2 cellular contexts compared by ENCODE assay signal in the genomic region with DNA sequence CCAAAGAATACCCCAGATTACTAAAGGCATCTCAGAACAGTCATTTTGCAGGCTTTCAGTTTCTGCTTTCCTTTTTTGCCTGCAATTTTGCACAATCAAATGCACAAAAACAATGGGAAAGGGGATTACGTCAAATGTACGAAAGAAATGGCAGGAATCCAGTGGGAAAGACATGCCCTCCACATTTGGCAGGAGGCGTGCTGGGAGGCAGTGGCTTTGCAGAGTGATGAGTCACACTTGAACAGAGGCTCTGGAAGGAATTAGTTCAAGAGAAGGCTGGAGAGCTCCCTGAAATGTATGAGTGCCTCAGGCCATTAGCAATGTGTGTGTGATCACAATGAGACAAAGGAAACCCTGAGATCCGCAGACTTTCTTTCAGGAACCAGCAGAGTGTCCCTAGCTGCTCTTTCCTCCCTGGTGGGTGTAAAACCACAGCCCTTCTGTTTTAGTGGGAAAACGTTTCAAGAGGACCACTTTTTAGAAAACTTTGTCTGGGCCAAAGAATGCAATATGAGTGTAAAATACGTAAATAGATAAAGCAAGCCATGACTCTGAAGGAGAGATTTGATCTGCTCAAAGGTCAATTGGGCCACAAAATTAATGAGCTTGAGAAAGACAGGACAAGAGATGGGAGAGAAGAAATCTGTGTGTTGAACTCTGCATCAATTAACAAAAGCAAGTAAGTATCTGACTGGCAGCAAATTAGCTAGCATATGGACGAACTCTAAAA.
TF ChIP-seq lines count a peak whose summit lies in the region.

No MANE protein-coding gene starts in this region.

TF ChIP-seq in IMR-90, 13 proteins besides CTCF, POLR2A, EP300 and RAD21:
- TF ChIP-seq MXI1 (IDR thresholded peaks at IDR 0.05; ENCODE audit: borderline replicate concordance, low read depth, low read length) (peak; percentile 83; the same call in 1 of the 2 replicates), CEBPB (IDR thresholded peaks at IDR 0.05; ENCODE audit: low read depth, low read length) (peak; percentile 84), FOS (IDR thresholded peaks at IDR 0.05; ENCODE audit: low read depth, low read length) (peak; percentile 87), NFE2L2 (IDR thresholded peaks at IDR 0.05; ENCODE audit: low read depth, low read length) (0 out of 2 replicates have a peak, but pooled peaks have one; percentile 33), BHLHE40 (IDR thresholded peaks at IDR 0.05; ENCODE audit: low read depth, low read length) (peak; percentile 70), CHD1 (IDR thresholded peaks at IDR 0.05; ENCODE audit: low read depth, low read length) (no peak)

TF ChIP-seq in SK-N-SH treated with all-trans-retinoic acid at 6 μM for 48 hours, 23 proteins besides CTCF, POLR2A, EP300 and RAD21:
- TF ChIP-seq CSDC2 (CRISPR knock-in tag; IDR thresholded peaks at IDR 0.05) = peak; percentile 89; the same call in 1 of the 2 replicates
- TF ChIP-seq, protein P1, sequence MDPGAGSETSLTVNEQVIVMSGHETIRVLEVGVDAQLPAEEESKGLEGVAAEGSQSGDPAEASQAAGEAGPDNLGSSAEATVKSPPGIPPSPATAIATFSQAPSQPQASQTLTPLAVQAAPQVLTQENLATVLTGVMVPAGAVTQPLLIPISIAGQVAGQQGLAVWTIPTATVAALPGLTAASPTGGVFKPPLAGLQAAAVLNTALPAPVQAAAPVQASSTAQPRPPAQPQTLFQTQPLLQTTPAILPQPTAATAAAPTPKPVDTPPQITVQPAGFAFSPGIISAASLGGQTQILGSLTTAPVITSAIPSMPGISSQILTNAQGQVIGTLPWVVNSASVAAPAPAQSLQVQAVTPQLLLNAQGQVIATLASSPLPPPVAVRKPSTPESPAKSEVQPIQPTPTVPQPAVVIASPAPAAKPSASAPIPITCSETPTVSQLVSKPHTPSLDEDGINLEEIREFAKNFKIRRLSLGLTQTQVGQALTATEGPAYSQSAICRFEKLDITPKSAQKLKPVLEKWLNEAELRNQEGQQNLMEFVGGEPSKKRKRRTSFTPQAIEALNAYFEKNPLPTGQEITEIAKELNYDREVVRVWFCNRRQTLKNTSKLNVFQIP (CRISPR knock-in tag; IDR thresholded peaks at IDR 0.05; ENCODE audit: borderline replicate concordance, low read depth) = no peak
- TF ChIP-seq ZFP30 (CRISPR knock-in tag; IDR thresholded peaks at IDR 0.05) = 0 out of 2 replicates have a peak, but pooled peaks have one; percentile 24
- TF ChIP-seq TOX (CRISPR knock-in tag; IDR thresholded peaks at IDR 0.05; ENCODE audit: borderline replicate concordance) = peak; percentile 31; the same call in 1 of the 2 replicates
- TF ChIP-seq BACH2 (CRISPR knock-in tag; IDR thresholded peaks at IDR 0.05; ENCODE audit: borderline replicate concordance) = no peak
- peak; percentile 65 for TF ChIP-seq ISL1 (CRISPR knock-in tag; IDR thresholded peaks at IDR 0.05)
- peak; percentile 82 for TF ChIP-seq TCF4 (CRISPR knock-in tag; IDR thresholded peaks at IDR 0.05; ENCODE audit: borderline replicate concordance)
- TF ChIP-seq, protein P2, sequence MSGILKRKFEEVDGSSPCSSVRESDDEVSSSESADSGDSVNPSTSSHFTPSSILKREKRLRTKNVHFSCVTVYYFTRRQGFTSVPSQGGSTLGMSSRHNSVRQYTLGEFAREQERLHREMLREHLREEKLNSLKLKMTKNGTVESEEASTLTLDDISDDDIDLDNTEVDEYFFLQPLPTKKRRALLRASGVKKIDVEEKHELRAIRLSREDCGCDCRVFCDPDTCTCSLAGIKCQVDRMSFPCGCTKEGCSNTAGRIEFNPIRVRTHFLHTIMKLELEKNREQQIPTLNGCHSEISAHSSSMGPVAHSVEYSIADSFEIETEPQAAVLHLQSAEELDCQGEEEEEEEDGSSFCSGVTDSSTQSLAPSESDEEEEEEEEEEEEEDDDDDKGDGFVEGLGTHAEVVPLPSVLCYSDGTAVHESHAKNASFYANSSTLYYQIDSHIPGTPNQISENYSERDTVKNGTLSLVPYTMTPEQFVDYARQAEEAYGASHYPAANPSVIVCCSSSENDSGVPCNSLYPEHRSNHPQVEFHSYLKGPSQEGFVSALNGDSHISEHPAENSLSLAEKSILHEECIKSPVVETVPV (CRISPR knock-in tag; IDR thresholded peaks at IDR 0.05) = peak; percentile 51
- TF ChIP-seq PPARA (CRISPR knock-in tag; IDR thresholded peaks at IDR 0.05; ENCODE audit: borderline replicate concordance) = no peak
- TF ChIP-seq GLIS3 (CRISPR knock-in tag; IDR thresholded peaks at IDR 0.05) = no peak
- peak; percentile 85 for TF ChIP-seq ZFP3 (CRISPR knock-in tag; IDR thresholded peaks at IDR 0.05)
- TF ChIP-seq ZNF565 (CRISPR knock-in tag; conservative IDR thresholded peaks at IDR 0.05; ENCODE audit: low read depth) = no peak
- TF ChIP-seq SNAI2 (CRISPR knock-in tag; IDR thresholded peaks at IDR 0.05) = no peak
- TF ChIP-seq TSHZ2 (CRISPR knock-in tag; IDR thresholded peaks at IDR 0.05) = peak; percentile 91; the same call in 1 of the 2 replicates
- TF ChIP-seq, protein P3, sequence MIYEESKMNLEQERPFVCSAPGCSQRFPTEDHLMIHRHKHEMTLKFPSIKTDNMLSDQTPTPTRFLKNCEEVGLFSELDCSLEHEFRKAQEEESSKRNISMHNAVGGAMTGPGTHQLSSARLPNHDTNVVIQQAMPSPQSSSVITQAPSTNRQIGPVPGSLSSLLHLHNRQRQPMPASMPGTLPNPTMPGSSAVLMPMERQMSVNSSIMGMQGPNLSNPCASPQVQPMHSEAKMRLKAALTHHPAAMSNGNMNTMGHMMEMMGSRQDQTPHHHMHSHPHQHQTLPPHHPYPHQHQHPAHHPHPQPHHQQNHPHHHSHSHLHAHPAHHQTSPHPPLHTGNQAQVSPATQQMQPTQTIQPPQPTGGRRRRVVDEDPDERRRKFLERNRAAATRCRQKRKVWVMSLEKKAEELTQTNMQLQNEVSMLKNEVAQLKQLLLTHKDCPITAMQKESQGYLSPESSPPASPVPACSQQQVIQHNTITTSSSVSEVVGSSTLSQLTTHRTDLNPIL (CRISPR knock-in tag; IDR thresholded peaks at IDR 0.05; ENCODE audit: low read depth) = peak; percentile 79
- peak; percentile 22; the same call in 1 of the 2 replicates for TF ChIP-seq RARB (CRISPR knock-in tag; IDR thresholded peaks at IDR 0.05)
